Comparison of ENCODE assay signal across 29 cellular contexts in the genomic region with DNA sequence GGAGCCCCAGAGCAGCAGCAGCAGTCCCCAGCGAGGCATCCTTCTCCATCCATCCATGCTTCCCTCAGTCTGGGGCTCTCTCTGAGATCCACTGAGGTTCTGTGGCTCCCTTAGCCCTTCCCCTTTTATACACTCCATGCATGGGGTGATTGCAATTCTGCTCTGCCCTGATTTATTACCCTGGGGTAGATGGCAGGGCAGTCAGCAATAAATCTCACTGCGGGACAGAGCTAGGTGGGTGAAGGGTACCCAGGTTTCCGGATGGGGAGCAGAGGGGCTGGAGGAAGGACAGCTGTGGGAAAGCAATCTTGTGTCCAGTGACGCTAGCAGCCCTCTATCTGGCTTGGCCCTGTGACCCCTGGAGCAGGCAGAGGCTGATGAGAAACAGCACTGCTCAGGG. TPM values are rescaled to one million over a fixed set of nuclear protein-coding genes. Genes with fewer than 3 reads are reported as not detected.
"Had no signal": no experiment of that assay in that cellular context is flagged by ENCODE, and none has a peak within 500 bp of the region (broad histone marks: within the 10 kb centered on the region; RNA-seq: fewer than 3 reads in every experiment).

TSS of gene REN (minus strand) at position 101 of the 400 bp plus-strand sequence. CDS start at position 57, 44 bp downstream.

- DNase-seq: dermis blood vessel endothelial cell; effector memory CD4-positive, alpha-beta T cell; head of caudate nucleus; left cardiac atrium; left ventricle myocardium superior; mucosa of descending colon; naive B cell; right cardiac atrium; sigmoid colon; stimulated activated CD4-positive, alpha-beta T cell treated with anti-CD3 and anti-CD28 coated beads, Interleukin-4, amount 100 ng/mL, for 4 hours; stimulated activated naive CD8-positive, alpha-beta T cell treated with anti-CD3 and anti-CD28 coated beads, Interleukin-15, Interleukin-2, amounts not matched to agents 100 U/mL and 50 U/mL, for 24 hours; substantia nigra; testis; upper lobe of right lung; uterus had no signal

- H3K36me3 ChIP-seq: esophagus muscularis mucosa, neural progenitor cell, prostate gland, sigmoid colon, tibial nerve, upper lobe of right lung, uterus had no signal

- H3K4me3 ChIP-seq: coronary artery, esophagus muscularis mucosa, lung, mucosa of descending colon, neural progenitor cell, prostate gland, sigmoid colon, testis, tibial nerve, upper lobe of right lung, uterus had no signal

- H3K9me3 ChIP-seq: prostate gland, testis had no signal

- H3K27ac ChIP-seq: coronary artery, esophagus muscularis mucosa, neural progenitor cell, parathyroid adenoma, prostate gland, sigmoid colon, testis, tibial nerve, upper lobe of right lung, uterus had no signal

- ATAC-seq: left cardiac atrium; left ventricle myocardium superior; mucosa of descending colon; natural killer cell treated with Interleukin-12 subunit alpha and Interleukin-12 subunit beta and Interleukin-15 and Interleukin-18, amount 100 ng/mL, for 72 hours; right cardiac atrium; stimulated activated memory B cell treated with anti-CD40 and anti-IgM and Interleukin-4, amounts not matched to agents 10 μg/mL and 1 μg/mL and 100 μg/mL, for 72 hours; stimulated activated naive CD8-positive, alpha-beta T cell treated with anti-CD3 and anti-CD28 coated beads, Interleukin-15, Interleukin-2, amounts not matched to agents 100 U/mL and 50 U/mL, for 24 hours; upper lobe of right lung had no signal

- H3K4me1 ChIP-seq: neural progenitor cell, parathyroid adenoma, prostate gland, sigmoid colon, testis, uterus had no signal

RNA-seq across cellular contexts. Expression of gene REN, which starts in this region (rescaled TPM):
- total RNA-seq: dermis blood vessel endothelial cell; endothelial cell of umbilical vein; esophagus muscularis mucosa; frontal cortex; left cardiac atrium; left ventricle myocardium superior; mesothelial cell of epicardium; natural killer cell treated with Interleukin-12 subunit alpha and Interleukin-12 subunit beta and Interleukin-15 and Interleukin-18, amount 100 ng/mL, for 72 hours; osteoblast; sigmoid colon; skeletal muscle tissue; testis; tibial nerve had no signal
